In the genomic region with DNA sequence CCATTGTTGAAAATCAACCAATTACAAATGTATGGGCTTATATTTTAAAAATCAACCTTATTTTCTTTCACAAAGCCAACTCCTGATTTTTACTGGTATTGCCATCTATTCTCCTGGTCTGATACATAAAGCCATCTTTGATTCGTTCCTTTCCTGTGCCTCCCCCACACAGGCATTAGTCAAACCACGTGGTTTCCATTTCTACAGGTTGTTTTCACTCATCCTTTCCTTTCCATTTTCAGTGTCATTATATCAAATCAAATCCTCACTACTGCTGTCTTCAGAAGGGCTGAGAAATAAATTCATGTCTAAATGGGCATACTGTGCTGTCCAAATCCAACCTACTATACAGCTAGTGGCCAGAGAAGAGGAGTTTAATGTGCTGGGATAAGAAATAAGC, we compare ENCODE assay signal across 18 cellular contexts.
DNase-seq lines count a peak whose midpoint lies in the region; ATAC-seq, FAIRE-seq and TF ChIP-seq lines count a peak whose summit lies in the region.
"Had no signal": no experiment of that assay in that cellular context is flagged by ENCODE, and none has a peak within 500 bp of the region (broad histone marks: within the 10 kb centered on the region; RNA-seq: fewer than 3 reads in every experiment).

No MANE protein-coding gene starts in this region.

- no peaks in the 10 kb centered on the region for H3K27me3 Mint-ChIP-seq in activated CD4-positive, alpha-beta T cell treated with anti-CD3 and anti-CD28 coated beads for 36 hours
- H3K27me3 Mint-ChIP-seq in activated CD4-positive, alpha-beta T cell treated with anti-CD3 and anti-CD28 coated beads, Interleukin-2, amount 10 ng/mL, durations not matched to agents 24 days and 14 days, result no peaks in the 10 kb centered on the region
- no peaks in the 10 kb centered on the region for H3K27me3 Mint-ChIP-seq in stimulated activated naive CD8-positive, alpha-beta T cell treated with anti-CD3 and anti-CD28 coated beads, Interleukin-15, amount 100 ng/mL, for 72 hours
- no peaks in the 10 kb centered on the region for H3K27me3 Mint-ChIP-seq in activated CD8-positive, alpha-beta memory T cell treated with anti-CD3 and anti-CD28 coated beads, Interleukin-2, amount 10 ng/mL, durations not matched to agents 7 days and 5 days
- H3K27me3 Mint-ChIP-seq: CD4-positive, alpha-beta T cell had no signal

- DNase-seq in activated CD4-positive, alpha-beta T cell treated with anti-CD3 and anti-CD28 coated beads for 36 hours, result no peak
- no peak for DNase-seq in activated CD4-positive, alpha-beta T cell treated with anti-CD3 and anti-CD28 coated beads, Interleukin-2, amount 10 ng/mL, durations not matched to agents 24 days and 14 days
- no peak for DNase-seq in activated naive CD4-positive, alpha-beta T cell treated with anti-CD3 and anti-CD28 coated beads, Interleukin-2, amount 50 U/mL, for 72 hours (ENCODE audit: low spot score in 2 of 2)
- no peak for DNase-seq in activated naive CD4-positive, alpha-beta T cell treated with anti-CD3 and anti-CD28 coated beads, Interleukin-2, amount 50 U/mL, for 16 hours
- DNase-seq in K562 (ENCODE audit: extremely low read depth in 1 of 4, low spot score in 3 of 4), result no peak
- DNase-seq in stimulated activated naive CD8-positive, alpha-beta T cell treated with anti-CD3 and anti-CD28 coated beads, Interleukin-15, amount 100 ng/mL, for 72 hours, result no peak
- DNase-seq in activated CD8-positive, alpha-beta memory T cell treated with anti-CD3 and anti-CD28 coated beads, Interleukin-2, amount 10 ng/mL, durations not matched to agents 7 days and 5 days, result no peak
- DNase-seq: AML-193; Caco-2; CD4-positive, alpha-beta T cell had no signal

- no peak for TF ChIP-seq POLR2A in K562 (conservative IDR thresholded peaks at IDR 0.05)

- ATAC-seq in activated CD4-positive, alpha-beta T cell treated with anti-CD3 and anti-CD28 coated beads for 36 hours, result peak; percentile 74
- peak; percentile 66 to 88 for ATAC-seq in activated naive CD4-positive, alpha-beta T cell treated with anti-CD3 and anti-CD28 coated beads, Interleukin-2, amount 50 U/mL, for 72 hours
- no peak for ATAC-seq in K562
- ATAC-seq in stimulated activated naive CD8-positive, alpha-beta T cell treated with anti-CD3 and anti-CD28 coated beads, Interleukin-15, amount 100 ng/mL, for 72 hours, result peak; percentile 76
- ATAC-seq in activated CD8-positive, alpha-beta memory T cell treated with anti-CD3 and anti-CD28 coated beads, Interleukin-2, amount 10 ng/mL, durations not matched to agents 7 days and 5 days, result no peak
- ATAC-seq: A549 had no signal

- POLR2A ChIA-PET in activated CD4-positive, alpha-beta T cell treated with anti-CD3 and anti-CD28 coated beads for 36 hours (lab: Charles Lee), result no interaction called here
- POLR2A ChIA-PET in K562 (lab: Yijun Ruan, JAX), result interaction anchor here (0.6 kb wide), 1 partner anchor 800 kb away, joined by 3 read pairs; no protein-coding TSS in a partner anchor

- in situ Hi-C loops in K562 (cut with MboI), result loop anchor here (10.0 kb wide), 1 partner anchor 464 kb away; no protein-coding TSS in a partner anchor

- H3K4me2 ChIP-seq in K562 (ENCODE audit: insufficient read depth, low read length), result no peak overlapping the region
- H3K4me2 ChIP-seq: A549 had no signal

- TF ChIP-seq EP300 in K562 (IDR thresholded peaks at IDR 0.05; ENCODE audit: low read length), result no peak

- BruUV-seq in K562 (replicated peaks; lab: Mats Ljungman, UMichigan), result no TSS peak

- no peak overlapping the region for H3K4me3 ChIP-seq in K562
- H3K4me3 ChIP-seq: A549, HAP-1 had no signal

- H3K4me3 Mint-ChIP-seq in activated CD4-positive, alpha-beta T cell treated with anti-CD3 and anti-CD28 coated beads for 36 hours, result no peak overlapping the region
- no peak overlapping the region for H3K4me3 Mint-ChIP-seq in activated CD4-positive, alpha-beta T cell treated with anti-CD3 and anti-CD28 coated beads, Interleukin-2, amount 10 ng/mL, durations not matched to agents 24 days and 14 days
- peak overlapping the region in 1 of 2 donors; percentile 55 for H3K4me3 Mint-ChIP-seq in stimulated activated naive CD8-positive, alpha-beta T cell treated with anti-CD3 and anti-CD28 coated beads, Interleukin-15, amount 100 ng/mL, for 72 hours
- H3K4me3 Mint-ChIP-seq in activated CD8-positive, alpha-beta memory T cell treated with anti-CD3 and anti-CD28 coated beads, Interleukin-2, amount 10 ng/mL, durations not matched to agents 7 days and 5 days, result no peak overlapping the region
- H3K4me3 Mint-ChIP-seq: CD4-positive, alpha-beta T cell had no signal

- no peaks in the 10 kb centered on the region for H4K20me1 ChIP-seq in K562 (replicated peaks; ENCODE audit: control insufficient read depth, insufficient read depth, low read length)

- peaks cover 8% of the 10 kb centered on the region for H3K36me3 Mint-ChIP-seq in activated CD4-positive, alpha-beta T cell treated with anti-CD3 and anti-CD28 coated beads for 36 hours (ENCODE audit: low read depth)
- H3K36me3 Mint-ChIP-seq in activated CD4-positive, alpha-beta T cell treated with anti-CD3 and anti-CD28 coated beads, Interleukin-2, amount 10 ng/mL, durations not matched to agents 24 days and 14 days (ENCODE audit: low read depth), result no peaks in the 10 kb centered on the region
- peaks cover 8 to 13% of the 10 kb centered on the region in 2 donors for H3K36me3 Mint-ChIP-seq in activated naive CD4-positive, alpha-beta T cell treated with anti-CD3 and anti-CD28 coated beads, Interleukin-2, amount 50 U/mL, for 72 hours
- peaks cover 15% of the 10 kb centered on the region for H3K36me3 Mint-ChIP-seq in activated CD8-positive, alpha-beta memory T cell treated with anti-CD3 and anti-CD28 coated beads, Interleukin-2, amount 10 ng/mL, durations not matched to agents 7 days and 5 days

- peak; percentile 6 for FAIRE-seq in K562 (lab: Jason Lieb, UNC)
- FAIRE-seq: A549, D721Med, G401.6, GM12891, GM19239 had no signal

- no peak overlapping the region for H3K27ac ChIP-seq in K562 (ENCODE audit: extremely low read depth, low read depth, low read length)
- H3K27ac ChIP-seq: 22Rv1, A549, C4-2B had no signal

- no peaks in the 10 kb centered on the region; a peak in 1 of 5 replicates for H3K27me3 ChIP-seq in K562 (ENCODE audit: control insufficient read depth in 2 of 2, insufficient read depth in 2 of 2, low read length in 2 of 2)

- H3K79me2 ChIP-seq in K562 (ENCODE audit: control insufficient read depth, insufficient read depth, low read length), result no peaks in the 10 kb centered on the region

- no peaks in the 10 kb centered on the region for H3K9me1 ChIP-seq in K562 (ENCODE audit: control insufficient read depth, insufficient read depth, low read length)

- H3K9ac ChIP-seq in K562 (ENCODE audit: insufficient read depth in 1 of 2, low read depth in 2 of 2, low read length in 2 of 2), result no peak overlapping the region

- TF ChIP-seq RAD21 in K562 (CRISPR knock-in tag; conservative IDR thresholded peaks at IDR 0.05 in 1 of 2, IDR thresholded peaks at IDR 0.05 in 1 of 2), result no peak

- no peaks in the 10 kb centered on the region for H3K9me3 ChIP-seq in K562 (replicated peaks; ENCODE audit: control insufficient read depth, insufficient read depth, low read depth, low read length)
- H3K9me3 ChIP-seq: A549, Caco-2, HAP-1 had no signal

- intact Hi-C loops in activated CD4-positive, alpha-beta T cell treated with anti-CD3 and anti-CD28 coated beads for 36 hours (cut with DNase I, micrococcal nuclease), result no loop called here
- intact Hi-C loops in activated CD4-positive, alpha-beta T cell treated with anti-CD3 and anti-CD28 coated beads, Interleukin-2, amount 10 ng/mL, durations not matched to agents 24 days and 14 days (cut with micrococcal nuclease), result loop anchor here (10.0 kb wide), 2 partner anchors 214 to 304 kb away; no protein-coding TSS in a partner anchor
- intact Hi-C loops in K562 (cut with micrococcal nuclease), result loop anchor here (5.0 to 10.0 kb wide), 2 partner anchors 214 to 306 kb away; no protein-coding TSS in a partner anchor

- peaks cover 2% of the 10 kb centered on the region for H3K9me3 Mint-ChIP-seq in activated CD4-positive, alpha-beta T cell treated with anti-CD3 and anti-CD28 coated beads for 36 hours (ENCODE audit: low read depth)
- H3K9me3 Mint-ChIP-seq in activated CD4-positive, alpha-beta T cell treated with anti-CD3 and anti-CD28 coated beads, Interleukin-2, amount 10 ng/mL, durations not matched to agents 24 days and 14 days, result no peaks in the 10 kb centered on the region
- peaks cover 0 to 4% of the 10 kb centered on the region in 2 donors for H3K9me3 Mint-ChIP-seq in activated naive CD4-positive, alpha-beta T cell treated with anti-CD3 and anti-CD28 coated beads, Interleukin-2, amount 50 U/mL, for 72 hours
- H3K9me3 Mint-ChIP-seq in stimulated activated naive CD8-positive, alpha-beta T cell treated with anti-CD3 and anti-CD28 coated beads, Interleukin-15, amount 100 ng/mL, for 72 hours, result peaks cover 0 to 5% of the 10 kb centered on the region in 2 donors
- H3K9me3 Mint-ChIP-seq in activated CD8-positive, alpha-beta memory T cell treated with anti-CD3 and anti-CD28 coated beads, Interleukin-2, amount 10 ng/mL, durations not matched to agents 7 days and 5 days (ENCODE audit: low read depth), result no peaks in the 10 kb centered on the region
- H3K9me3 Mint-ChIP-seq: CD4-positive, alpha-beta T cell had no signal

- H3K4me1 Mint-ChIP-seq in activated CD4-positive, alpha-beta T cell treated with anti-CD3 and anti-CD28 coated beads for 36 hours, result peaks cover 15% of the 10 kb centered on the region
- peaks cover 4% of the 10 kb centered on the region for H3K4me1 Mint-ChIP-seq in activated CD4-positive, alpha-beta T cell treated with anti-CD3 and anti-CD28 coated beads, Interleukin-2, amount 10 ng/mL, durations not matched to agents 24 days and 14 days
- H3K4me1 Mint-ChIP-seq in stimulated activated naive CD8-positive, alpha-beta T cell treated with anti-CD3 and anti-CD28 coated beads, Interleukin-15, amount 100 ng/mL, for 72 hours, result peaks cover 16% of the 10 kb centered on the region
- peaks cover 3% of the 10 kb centered on the region for H3K4me1 Mint-ChIP-seq in activated CD8-positive, alpha-beta memory T cell treated with anti-CD3 and anti-CD28 coated beads, Interleukin-2, amount 10 ng/mL, durations not matched to agents 7 days and 5 days

- TF ChIP-seq CTCF in K562 (IDR thresholded peaks at IDR 0.05 in 2 of 3, conservative IDR thresholded peaks at IDR 0.05 in 1 of 3; ENCODE audit: insufficient read depth in 2 of 3, low read depth in 1 of 3, low read length in 3 of 3), result no peak

- no peak overlapping the region for H2AFZ ChIP-seq in K562 (ENCODE audit: low read depth, low read length)

- 4% methylated on average over 2 of the region's 2 CpGs for WGBS in K562 (ENCODE audit: insufficient coverage, low coverage, missing lambda C conversion rate)

- no peaks in the 10 kb centered on the region for H3K4me1 ChIP-seq in K562 (replicated peaks in 1 of 2; ENCODE audit: control insufficient read depth in 2 of 2, insufficient read depth in 2 of 2, low read length in 2 of 2)
- H3K4me1 ChIP-seq: A549, Caco-2 had no signal

- CTCF ChIA-PET in activated CD4-positive, alpha-beta T cell treated with anti-CD3 and anti-CD28 coated beads for 36 hours (lab: Charles Lee), result no interaction called here
- CTCF ChIA-PET in K562 (lab: Yijun Ruan, JAX; ENCODE audit: low intra/inter-chr PET ratio), result no interaction called here
- CTCF ChIA-PET in activated CD8-positive, alpha-beta memory T cell treated with anti-CD3 and anti-CD28 coated beads, Interleukin-2, amount 10 ng/mL, durations not matched to agents 7 days and 5 days (lab: Charles Lee), result no interaction called here

- no peaks in the 10 kb centered on the region for H3K36me3 ChIP-seq in K562 (ENCODE audit: control insufficient read depth, insufficient read depth, low read length)
- H3K36me3 ChIP-seq: HAP-1 had no signal

- no peak overlapping the region for H3K27ac Mint-ChIP-seq in activated CD4-positive, alpha-beta T cell treated with anti-CD3 and anti-CD28 coated beads for 36 hours
- H3K27ac Mint-ChIP-seq in activated CD4-positive, alpha-beta T cell treated with anti-CD3 and anti-CD28 coated beads, Interleukin-2, amount 10 ng/mL, durations not matched to agents 24 days and 14 days, result no peak overlapping the region
- peak overlapping the region in 1 of 2 donors; percentile 9 for H3K27ac Mint-ChIP-seq in activated naive CD4-positive, alpha-beta T cell treated with anti-CD3 and anti-CD28 coated beads, Interleukin-2, amount 50 U/mL, for 72 hours
- H3K27ac Mint-ChIP-seq in stimulated activated naive CD8-positive, alpha-beta T cell treated with anti-CD3 and anti-CD28 coated beads, Interleukin-15, amount 100 ng/mL, for 72 hours, result no peak overlapping the region
- no peak overlapping the region for H3K27ac Mint-ChIP-seq in activated CD8-positive, alpha-beta memory T cell treated with anti-CD3 and anti-CD28 coated beads, Interleukin-2, amount 10 ng/mL, durations not matched to agents 7 days and 5 days
- H3K27ac Mint-ChIP-seq: CD4-positive, alpha-beta T cell had no signal

Comparison
In these comparisons a context has a peak if more than half of its experiments do, and no peak if none do; other contexts are left out.
1. intact Hi-C loops: an anchor here in activated CD4-positive, alpha-beta T cell treated with anti-CD3 and anti-CD28 coated beads, Interleukin-2, amount 10 ng/mL, durations not matched to agents 24 days and 14 days (10.0 kb wide) and K562 (5.0 to 10.0 kb wide); none called in activated CD4-positive, alpha-beta T cell treated with anti-CD3 and anti-CD28 coated beads for 36 hours.
2. ATAC-seq: peak in activated CD4-positive, alpha-beta T cell treated with anti-CD3 and anti-CD28 coated beads for 36 hours (single experiment), activated naive CD4-positive, alpha-beta T cell treated with anti-CD3 and anti-CD28 coated beads, Interleukin-2, amount 50 U/mL, for 72 hours (2 of 2) and stimulated activated naive CD8-positive, alpha-beta T cell treated with anti-CD3 and anti-CD28 coated beads, Interleukin-15, amount 100 ng/mL, for 72 hours (single experiment); none in K562 (single experiment) and activated CD8-positive, alpha-beta memory T cell treated with anti-CD3 and anti-CD28 coated beads, Interleukin-2, amount 10 ng/mL, durations not matched to agents 7 days and 5 days (single experiment).